In genomic region chr2:126208266-126208665, GRCh38 we compare ENCODE assay signal across 1 cellular context.
TF ChIP-seq lines count a peak whose summit lies in the region.

No MANE protein-coding gene starts in this region.

TF ChIP-seq in GM23338, 12 proteins besides CTCF, POLR2A, EP300 and RAD21 (continued from another document):
- TF ChIP-seq JUNB (IDR thresholded peaks at IDR 0.05; ENCODE audit: unreplicated experiment), result no peak
TF ChIP-seq in GM23338: peak in this region for 0.
